Comparison of ENCODE assay signal across 1 cellular context in the genomic region with DNA sequence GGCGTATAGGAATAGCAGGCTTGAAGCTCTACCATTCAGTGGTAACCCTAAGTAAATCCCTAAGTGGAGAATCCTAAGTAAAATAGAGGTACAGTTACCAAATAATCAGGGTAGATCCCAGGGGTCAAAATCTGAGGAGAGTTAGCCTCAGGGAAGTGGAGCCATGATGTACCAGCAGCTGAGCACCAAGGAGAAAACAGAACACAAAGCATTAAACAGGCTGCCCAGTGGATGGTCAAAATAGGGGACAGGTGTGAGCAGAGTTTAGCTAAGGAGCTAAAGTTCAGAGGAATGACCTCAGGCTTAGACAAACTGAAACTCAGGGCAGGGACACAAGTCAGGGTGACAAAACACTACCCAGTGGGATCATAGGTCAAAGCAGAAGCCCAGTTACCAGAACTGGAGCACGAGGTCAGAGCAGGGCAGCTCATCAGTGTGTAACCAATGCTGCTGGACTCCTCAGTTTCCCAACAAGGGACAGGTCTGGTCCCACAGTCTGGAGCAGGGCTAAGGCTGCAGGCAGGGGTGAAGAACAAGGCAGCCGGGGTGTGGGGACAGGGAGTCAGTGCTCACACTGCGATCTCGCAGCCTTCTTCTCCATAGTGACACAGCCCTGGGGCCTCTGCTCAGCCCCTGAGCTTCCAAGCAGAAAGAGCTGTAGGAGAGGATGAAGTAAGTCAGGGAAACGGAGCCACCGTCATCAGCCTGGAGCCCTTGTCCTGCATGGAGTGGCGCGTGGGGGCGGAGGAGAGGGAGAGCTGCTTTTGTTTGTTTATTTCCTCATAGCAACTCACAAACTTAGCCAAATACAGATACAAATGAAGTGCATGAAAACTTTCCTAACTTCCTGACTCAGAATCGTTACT.
TF ChIP-seq lines count a peak whose summit lies in the region.

No MANE protein-coding gene starts in this region.

TF ChIP-seq in HepG2, 621 proteins besides CTCF, POLR2A, EP300 and RAD21 (continued from another document and continues in another):
- TF ChIP-seq, protein P1, sequence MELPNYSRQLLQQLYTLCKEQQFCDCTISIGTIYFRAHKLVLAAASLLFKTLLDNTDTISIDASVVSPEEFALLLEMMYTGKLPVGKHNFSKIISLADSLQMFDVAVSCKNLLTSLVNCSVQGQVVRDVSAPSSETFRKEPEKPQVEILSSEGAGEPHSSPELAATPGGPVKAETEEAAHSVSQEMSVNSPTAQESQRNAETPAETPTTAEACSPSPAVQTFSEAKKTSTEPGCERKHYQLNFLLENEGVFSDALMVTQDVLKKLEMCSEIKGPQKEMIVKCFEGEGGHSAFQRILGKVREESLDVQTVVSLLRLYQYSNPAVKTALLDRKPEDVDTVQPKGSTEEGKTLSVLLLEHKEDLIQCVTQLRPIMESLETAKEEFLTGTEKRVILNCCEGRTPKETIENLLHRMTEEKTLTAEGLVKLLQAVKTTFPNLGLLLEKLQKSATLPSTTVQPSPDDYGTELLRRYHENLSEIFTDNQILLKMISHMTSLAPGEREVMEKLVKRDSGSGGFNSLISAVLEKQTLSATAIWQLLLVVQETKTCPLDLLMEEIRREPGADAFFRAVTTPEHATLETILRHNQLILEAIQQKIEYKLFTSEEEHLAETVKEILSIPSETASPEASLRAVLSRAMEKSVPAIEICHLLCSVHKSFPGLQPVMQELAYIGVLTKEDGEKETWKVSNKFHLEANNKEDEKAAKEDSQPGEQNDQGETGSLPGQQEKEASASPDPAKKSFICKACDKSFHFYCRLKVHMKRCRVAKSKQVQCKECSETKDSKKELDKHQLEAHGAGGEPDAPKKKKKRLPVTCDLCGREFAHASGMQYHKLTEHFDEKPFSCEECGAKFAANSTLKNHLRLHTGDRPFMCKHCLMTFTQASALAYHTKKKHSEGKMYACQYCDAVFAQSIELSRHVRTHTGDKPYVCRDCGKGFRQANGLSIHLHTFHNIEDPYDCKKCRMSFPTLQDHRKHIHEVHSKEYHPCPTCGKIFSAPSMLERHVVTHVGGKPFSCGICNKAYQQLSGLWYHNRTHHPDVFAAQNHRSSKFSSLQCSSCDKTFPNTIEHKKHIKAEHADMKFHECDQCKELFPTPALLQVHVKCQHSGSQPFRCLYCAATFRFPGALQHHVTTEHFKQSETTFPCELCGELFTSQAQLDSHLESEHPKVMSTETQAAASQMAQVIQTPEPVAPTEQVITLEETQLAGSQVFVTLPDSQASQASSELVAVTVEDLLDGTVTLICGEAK (IDR thresholded peaks at IDR 0.05), result no peak
- TF ChIP-seq, protein P1 (CRISPR knock-in tag; IDR thresholded peaks at IDR 0.05), result peak; percentile 93
- TF ChIP-seq ZNF20 (CRISPR knock-in tag; IDR thresholded peaks at IDR 0.05) (0 out of 2 replicates have a peak, but pooled peaks have one; percentile 72), MED1 (CRISPR knock-in tag; IDR thresholded peaks at IDR 0.05) (peak; percentile 100), HES4 (CRISPR knock-in tag; IDR thresholded peaks at IDR 0.05; ENCODE audit: borderline replicate concordance) (peak; percentile 66; the same call in 1 of the 2 replicates), POLR2AphosphoS2 (IDR thresholded peaks at IDR 0.05; ENCODE audit: low read depth, low read length) (no peak), PTBP1 (IDR thresholded peaks at IDR 0.05; ENCODE audit: low read depth, low read length, poor library complexity, severe bottlenecking) (no peak), ZMYM2 (CRISPR knock-in tag; IDR thresholded peaks at IDR 0.05) (peak; percentile 98), IKZF4 (CRISPR knock-in tag; IDR thresholded peaks at IDR 0.05; ENCODE audit: borderline replicate concordance, low read depth, not compliant biosample characterization) (peak; percentile 86), NFRKB (IDR thresholded peaks at IDR 0.05) (no peak), ZNF563 (CRISPR knock-in tag; IDR thresholded peaks at IDR 0.05) (peak; percentile 84; the same call in 1 of the 2 replicates), ZEB1 (IDR thresholded peaks at IDR 0.05; ENCODE audit: insufficient replicate concordance, low read depth) (peak; percentile 73), RBFOX2 (IDR thresholded peaks at IDR 0.05; ENCODE audit: low read depth, low read length) (peak; percentile 50; the same call in 1 of the 2 replicates), ZNF468 (CRISPR knock-in tag; IDR thresholded peaks at IDR 0.05) (no peak), GTF3A (CRISPR knock-in tag; conservative IDR thresholded peaks at IDR 0.05) (peak; percentile 90; the same call in 1 of the 2 replicates), ZNF879 (CRISPR knock-in tag; IDR thresholded peaks at IDR 0.05) (peak; percentile 94), ZBTB21 (CRISPR knock-in tag; IDR thresholded peaks at IDR 0.05) (peak; percentile 71; the same call in 1 of the 2 replicates), U2AF1 (optimal IDR thresholded peaks at IDR 0.05; ENCODE audit: low read depth, low read length) (peak; percentile 58), NR2F2 (IDR thresholded peaks at IDR 0.05; ENCODE audit: borderline replicate concordance, low read depth) (peak; percentile 94), MED8 (CRISPR knock-in tag; IDR thresholded peaks at IDR 0.05; ENCODE audit: insufficient replicate concordance) (peak; percentile 93), ZNF652 (CRISPR knock-in tag; IDR thresholded peaks at IDR 0.05; ENCODE audit: borderline replicate concordance, low read depth) (0 out of 2 replicates have a peak, but pooled peaks have one; percentile 44), SPEN (CRISPR knock-in tag; IDR thresholded peaks at IDR 0.05; ENCODE audit: low read depth) (peak; percentile 94; the same call in 1 of the 2 replicates), YEATS4 (CRISPR knock-in tag; IDR thresholded peaks at IDR 0.05; ENCODE audit: borderline replicate concordance) (peak; percentile 84), ZNF768 (CRISPR knock-in tag; IDR thresholded peaks at IDR 0.05) (0 out of 2 replicates have a peak, but pooled peaks have one; percentile 38), FOSL2 (CRISPR knock-in tag; IDR thresholded peaks at IDR 0.05) (peak; percentile 90), CENPX (CRISPR knock-in tag; IDR thresholded peaks at IDR 0.05) (peak; percentile 67; the same call in 1 of the 2 replicates), ZNF367 (CRISPR knock-in tag; IDR thresholded peaks at IDR 0.05; ENCODE audit: borderline replicate concordance) (no peak), PCBP1 (IDR thresholded peaks at IDR 0.05; ENCODE audit: borderline replicate concordance, low read depth, low read length) (no peak), ZNF33B (CRISPR knock-in tag; IDR thresholded peaks at IDR 0.05) (peak; percentile 88; the same call in 1 of the 2 replicates), CEBPB (IDR thresholded peaks at IDR 0.05; ENCODE audit: borderline replicate concordance, low read depth, low read length) (peak; percentile 52; the same call in 1 of the 2 replicates), MED13 (CRISPR knock-in tag; IDR thresholded peaks at IDR 0.05) (peak; percentile 74; the same call in 1 of the 2 replicates)
- TF ChIP-seq, protein P2, sequence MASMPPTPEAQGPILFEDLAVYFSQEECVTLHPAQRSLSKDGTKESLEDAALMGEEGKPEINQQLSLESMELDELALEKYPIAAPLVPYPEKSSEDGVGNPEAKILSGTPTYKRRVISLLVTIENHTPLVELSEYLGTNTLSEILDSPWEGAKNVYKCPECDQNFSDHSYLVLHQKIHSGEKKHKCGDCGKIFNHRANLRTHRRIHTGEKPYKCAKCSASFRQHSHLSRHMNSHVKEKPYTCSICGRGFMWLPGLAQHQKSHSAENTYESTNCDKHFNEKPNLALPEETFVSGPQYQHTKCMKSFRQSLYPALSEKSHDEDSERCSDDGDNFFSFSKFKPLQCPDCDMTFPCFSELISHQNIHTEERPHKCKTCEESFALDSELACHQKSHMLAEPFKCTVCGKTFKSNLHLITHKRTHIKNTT (CRISPR knock-in tag; IDR thresholded peaks at IDR 0.05), result no peak
- TF ChIP-seq, protein P3, sequence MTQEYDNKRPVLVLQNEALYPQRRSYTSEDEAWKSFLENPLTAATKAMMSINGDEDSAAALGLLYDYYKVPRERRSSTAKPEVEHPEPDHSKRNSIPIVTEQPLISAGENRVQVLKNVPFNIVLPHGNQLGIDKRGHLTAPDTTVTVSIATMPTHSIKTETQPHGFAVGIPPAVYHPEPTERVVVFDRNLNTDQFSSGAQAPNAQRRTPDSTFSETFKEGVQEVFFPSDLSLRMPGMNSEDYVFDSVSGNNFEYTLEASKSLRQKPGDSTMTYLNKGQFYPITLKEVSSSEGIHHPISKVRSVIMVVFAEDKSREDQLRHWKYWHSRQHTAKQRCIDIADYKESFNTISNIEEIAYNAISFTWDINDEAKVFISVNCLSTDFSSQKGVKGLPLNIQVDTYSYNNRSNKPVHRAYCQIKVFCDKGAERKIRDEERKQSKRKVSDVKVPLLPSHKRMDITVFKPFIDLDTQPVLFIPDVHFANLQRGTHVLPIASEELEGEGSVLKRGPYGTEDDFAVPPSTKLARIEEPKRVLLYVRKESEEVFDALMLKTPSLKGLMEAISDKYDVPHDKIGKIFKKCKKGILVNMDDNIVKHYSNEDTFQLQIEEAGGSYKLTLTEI (CRISPR knock-in tag; conservative IDR thresholded peaks at IDR 0.05), result no peak
- TF ChIP-seq, protein P4, sequence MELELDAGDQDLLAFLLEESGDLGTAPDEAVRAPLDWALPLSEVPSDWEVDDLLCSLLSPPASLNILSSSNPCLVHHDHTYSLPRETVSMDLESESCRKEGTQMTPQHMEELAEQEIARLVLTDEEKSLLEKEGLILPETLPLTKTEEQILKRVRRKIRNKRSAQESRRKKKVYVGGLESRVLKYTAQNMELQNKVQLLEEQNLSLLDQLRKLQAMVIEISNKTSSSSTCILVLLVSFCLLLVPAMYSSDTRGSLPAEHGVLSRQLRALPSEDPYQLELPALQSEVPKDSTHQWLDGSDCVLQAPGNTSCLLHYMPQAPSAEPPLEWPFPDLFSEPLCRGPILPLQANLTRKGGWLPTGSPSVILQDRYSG (CRISPR knock-in tag; IDR thresholded peaks at IDR 0.05), result no peak
- TF ChIP-seq, protein P5, sequence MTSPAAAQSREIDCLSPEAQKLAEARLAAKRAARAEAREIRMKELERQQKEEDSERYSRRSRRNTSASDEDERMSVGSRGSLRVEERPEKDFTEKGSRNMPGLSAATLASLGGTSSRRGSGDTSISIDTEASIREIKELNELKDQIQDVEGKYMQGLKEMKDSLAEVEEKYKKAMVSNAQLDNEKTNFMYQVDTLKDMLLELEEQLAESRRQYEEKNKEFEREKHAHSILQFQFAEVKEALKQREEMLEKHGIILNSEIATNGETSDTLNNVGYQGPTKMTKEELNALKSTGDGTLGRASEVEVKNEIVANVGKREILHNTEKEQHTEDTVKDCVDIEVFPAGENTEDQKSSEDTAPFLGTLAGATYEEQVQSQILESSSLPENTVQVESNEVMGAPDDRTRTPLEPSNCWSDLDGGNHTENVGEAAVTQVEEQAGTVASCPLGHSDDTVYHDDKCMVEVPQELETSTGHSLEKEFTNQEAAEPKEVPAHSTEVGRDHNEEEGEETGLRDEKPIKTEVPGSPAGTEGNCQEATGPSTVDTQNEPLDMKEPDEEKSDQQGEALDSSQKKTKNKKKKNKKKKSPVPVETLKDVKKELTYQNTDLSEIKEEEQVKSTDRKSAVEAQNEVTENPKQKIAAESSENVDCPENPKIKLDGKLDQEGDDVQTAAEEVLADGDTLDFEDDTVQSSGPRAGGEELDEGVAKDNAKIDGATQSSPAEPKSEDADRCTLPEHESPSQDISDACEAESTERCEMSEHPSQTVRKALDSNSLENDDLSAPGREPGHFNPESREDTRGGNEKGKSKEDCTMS (CRISPR knock-in tag; conservative IDR thresholded peaks at IDR 0.05), result 0 out of 2 replicates have a peak, but pooled peaks have one; percentile 50
- TF ChIP-seq, protein P6, sequence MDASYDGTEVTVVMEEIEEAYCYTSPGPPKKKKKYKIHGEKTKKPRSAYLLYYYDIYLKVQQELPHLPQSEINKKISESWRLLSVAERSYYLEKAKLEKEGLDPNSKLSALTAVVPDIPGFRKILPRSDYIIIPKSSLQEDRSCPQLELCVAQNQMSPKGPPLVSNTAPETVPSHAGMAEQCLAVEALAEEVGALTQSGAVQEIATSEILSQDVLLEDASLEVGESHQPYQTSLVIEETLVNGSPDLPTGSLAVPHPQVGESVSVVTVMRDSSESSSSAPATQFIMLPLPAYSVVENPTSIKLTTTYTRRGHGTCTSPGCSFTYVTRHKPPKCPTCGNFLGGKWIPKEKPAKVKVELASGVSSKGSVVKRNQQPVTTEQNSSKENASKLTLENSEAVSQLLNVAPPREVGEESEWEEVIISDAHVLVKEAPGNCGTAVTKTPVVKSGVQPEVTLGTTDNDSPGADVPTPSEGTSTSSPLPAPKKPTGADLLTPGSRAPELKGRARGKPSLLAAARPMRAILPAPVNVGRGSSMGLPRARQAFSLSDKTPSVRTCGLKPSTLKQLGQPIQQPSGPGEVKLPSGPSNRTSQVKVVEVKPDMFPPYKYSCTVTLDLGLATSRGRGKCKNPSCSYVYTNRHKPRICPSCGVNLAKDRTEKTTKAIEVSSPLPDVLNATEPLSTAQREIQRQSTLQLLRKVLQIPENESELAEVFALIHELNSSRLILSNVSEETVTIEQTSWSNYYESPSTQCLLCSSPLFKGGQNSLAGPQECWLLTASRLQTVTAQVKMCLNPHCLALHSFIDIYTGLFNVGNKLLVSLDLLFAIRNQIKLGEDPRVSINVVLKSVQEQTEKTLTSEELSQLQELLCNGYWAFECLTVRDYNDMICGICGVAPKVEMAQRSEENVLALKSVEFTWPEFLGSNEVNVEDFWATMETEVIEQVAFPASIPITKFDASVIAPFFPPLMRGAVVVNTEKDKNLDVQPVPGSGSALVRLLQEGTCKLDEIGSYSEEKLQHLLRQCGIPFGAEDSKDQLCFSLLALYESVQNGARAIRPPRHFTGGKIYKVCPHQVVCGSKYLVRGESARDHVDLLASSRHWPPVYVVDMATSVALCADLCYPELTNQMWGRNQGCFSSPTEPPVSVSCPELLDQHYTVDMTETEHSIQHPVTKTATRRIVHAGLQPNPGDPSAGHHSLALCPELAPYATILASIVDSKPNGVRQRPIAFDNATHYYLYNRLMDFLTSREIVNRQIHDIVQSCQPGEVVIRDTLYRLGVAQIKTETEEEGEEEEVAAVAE (CRISPR knock-in tag; IDR thresholded peaks at IDR 0.05; ENCODE audit: borderline replicate concordance), result peak; percentile 93
